1 cellular context compared by ENCODE assay signal in the genomic region with DNA sequence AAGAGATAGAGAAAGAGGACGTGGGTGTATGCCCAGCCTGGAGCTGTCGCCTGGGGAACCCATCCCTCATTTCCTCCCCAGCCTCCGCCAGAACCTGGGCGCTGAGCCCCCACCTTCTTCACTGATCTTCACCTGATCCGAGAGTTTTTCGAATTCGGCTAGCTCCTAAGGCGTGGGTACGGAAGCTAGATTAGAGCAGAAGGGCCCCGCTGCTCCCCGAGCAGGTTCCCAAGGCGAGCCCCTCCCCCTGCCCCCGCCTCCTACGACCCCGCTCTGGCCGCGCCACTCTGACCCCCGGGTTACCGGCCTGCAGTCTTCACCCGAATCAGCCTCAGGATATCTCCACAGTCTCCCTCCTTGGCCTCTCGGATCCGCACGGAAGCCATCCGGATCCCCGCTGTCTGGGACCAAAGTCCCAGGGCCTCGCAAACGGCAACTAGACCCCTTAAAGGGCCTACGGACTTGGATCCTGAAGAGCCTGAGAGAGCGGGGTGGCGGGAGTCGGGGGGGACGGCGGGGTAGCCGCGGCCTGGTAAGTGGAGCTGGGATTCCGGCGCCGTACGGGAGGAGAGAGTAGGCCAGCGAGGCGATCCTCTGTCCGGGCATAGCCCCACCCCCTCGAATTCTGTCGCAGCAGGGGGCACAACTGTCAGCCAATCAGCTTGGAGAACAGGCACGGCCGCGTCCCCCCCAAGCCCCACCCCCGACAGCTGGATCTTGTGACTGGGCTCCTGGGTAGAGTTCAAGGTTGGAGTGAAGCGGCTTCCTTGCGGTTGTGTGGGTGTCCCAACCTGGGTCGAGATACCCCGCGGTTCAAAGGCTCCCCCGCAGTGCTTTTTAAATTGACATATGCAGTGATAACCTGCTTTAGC.
TF ChIP-seq lines count a peak whose summit lies in the region.

A gene (minus strand): TSS at position 572 of the 872 bp plus-strand sequence. CDS start 186 bp downstream, at position 386.

TF ChIP-seq in K562, 482 proteins besides CTCF, POLR2A, EP300 and RAD21 (continued from another document):
- TF ChIP-seq, protein P1, sequence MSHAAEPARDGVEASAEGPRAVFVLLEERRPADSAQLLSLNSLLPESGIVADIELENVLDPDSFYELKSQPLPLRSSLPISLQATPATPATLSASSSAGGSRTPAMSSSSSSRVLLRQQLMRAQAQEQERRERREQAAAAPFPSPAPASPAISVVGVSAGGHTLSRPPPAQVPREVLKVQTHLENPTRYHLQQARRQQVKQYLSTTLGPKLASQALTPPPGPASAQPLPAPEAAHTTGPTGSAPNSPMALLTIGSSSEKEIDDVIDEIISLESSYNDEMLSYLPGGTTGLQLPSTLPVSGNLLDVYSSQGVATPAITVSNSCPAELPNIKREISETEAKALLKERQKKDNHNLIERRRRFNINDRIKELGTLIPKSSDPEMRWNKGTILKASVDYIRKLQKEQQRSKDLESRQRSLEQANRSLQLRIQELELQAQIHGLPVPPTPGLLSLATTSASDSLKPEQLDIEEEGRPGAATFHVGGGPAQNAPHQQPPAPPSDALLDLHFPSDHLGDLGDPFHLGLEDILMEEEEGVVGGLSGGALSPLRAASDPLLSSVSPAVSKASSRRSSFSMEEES (CRISPR knock-in tag; IDR thresholded peaks at IDR 0.05): no peak
- TF ChIP-seq DIDO1 (tag; IDR thresholded peaks at IDR 0.05; ENCODE audit: low read depth): no peak
